Comparison of ENCODE assay signal across 28 cellular contexts in genomic region chr7:50598455-50599343, GRCh38. TPM values are rescaled to one million over a fixed set of nuclear protein-coding genes. Genes with fewer than 3 reads are reported as not detected.
DNase-seq lines count a peak whose midpoint lies in the region; ATAC-seq lines count a peak whose summit lies in the region.
"Had no signal": no experiment of that assay in that cellular context is flagged by ENCODE, and none has a peak within 500 bp of the region (broad histone marks: within the 10 kb centered on the region; RNA-seq: fewer than 3 reads in every experiment).

No MANE protein-coding gene starts in this region.

- intact Hi-C loops in head of caudate nucleus (cut with DNase I): no loop called here

- peak; percentile 76 for DNase-seq in NCI-H1092 treated with DMSO at 0.1 percent for 48 hours (lab: John Stamatoyannopoulos, UW)
- DNase-seq in NCI-H1092 (lab: John Stamatoyannopoulos, UW): no peak
- peak; percentile 12 for DNase-seq in CD1c-positive myeloid dendritic cell (ENCODE audit: extremely low spot score)
- peak; percentile 87 for DNase-seq in NCI-H69 (lab: John Stamatoyannopoulos, UW)
- DNase-seq in head of caudate nucleus: peak in 31 of 42 donors; percentile 28 to 81 (median 52)
- DNase-seq in SW480 (ENCODE audit: low spot score): no peak
- DNase-seq in naive thymus-derived CD8-positive, alpha-beta T cell: no peak
- DNase-seq: activated CD8-positive, alpha-beta T cell treated with anti-CD3 and anti-CD28 coated beads for 36 hours; AML-193; aorta; CD8-positive, alpha-beta T cell; DMS 273 treated with DMSO at 0.1 percent for 48 hours; Karpas-422; NCI-H2029; NCI-H510A; occipital lobe; stimulated activated naive CD4-positive, alpha-beta T cell treated with Interleukin-2 at 50 U/mL for 16 hours; T-helper 17 cell had no signal

- H3K4me3 Mint-ChIP-seq in naive thymus-derived CD8-positive, alpha-beta T cell: no peak overlapping the region
- H3K4me3 Mint-ChIP-seq: activated CD8-positive, alpha-beta T cell treated with anti-CD3 and anti-CD28 coated beads for 36 hours; CD8-positive, alpha-beta T cell; central memory CD8-positive, alpha-beta T cell; memory B cell; T-helper 17 cell had no signal

- H3K27ac Mint-ChIP-seq in naive thymus-derived CD8-positive, alpha-beta T cell: peak overlapping the region in 1 of 10 donors; percentile 58
- H3K27ac Mint-ChIP-seq: activated CD8-positive, alpha-beta T cell treated with anti-CD3 and anti-CD28 coated beads for 36 hours; activated naive CD4-positive, alpha-beta T cell treated with anti-CD3 and anti-CD28 coated beads, Interleukin-2, amount 50 U/mL, for 72 hours; CD8-positive, alpha-beta T cell; memory B cell; T-helper 17 cell had no signal

- ATAC-seq in HG03095 (IDR thresholded peaks at IDR 0.05; ENCODE audit: unreplicated experiment): no peak
- no peak for ATAC-seq in naive thymus-derived CD8-positive, alpha-beta T cell
- ATAC-seq: activated CD8-positive, alpha-beta T cell treated with anti-CD3 and anti-CD28 coated beads for 36 hours; activated naive CD4-positive, alpha-beta T cell treated with anti-CD3 and anti-CD28 coated beads, Interleukin-2, amount 50 U/mL, for 72 hours; CD8-positive, alpha-beta T cell; T-helper 17 cell had no signal

- no peaks in the 10 kb centered on the region for H3K27me3 Mint-ChIP-seq in naive thymus-derived CD8-positive, alpha-beta T cell
- H3K27me3 Mint-ChIP-seq: activated CD8-positive, alpha-beta T cell treated with anti-CD3 and anti-CD28 coated beads for 36 hours; central memory CD8-positive, alpha-beta T cell had no signal

- peaks cover 0 to 7% (median 0%) of the 10 kb centered on the region in 4 donors for H3K4me1 Mint-ChIP-seq in naive thymus-derived CD8-positive, alpha-beta T cell
- H3K4me1 Mint-ChIP-seq: memory B cell had no signal

- POLR2A ChIA-PET in naive thymus-derived CD8-positive, alpha-beta T cell (lab: Charles Lee): no interaction called here

- H3K9me3 Mint-ChIP-seq in naive thymus-derived CD8-positive, alpha-beta T cell: no peaks in the 10 kb centered on the region
- H3K9me3 Mint-ChIP-seq: activated CD8-positive, alpha-beta T cell treated with anti-CD3 and anti-CD28 coated beads for 36 hours; activated naive CD4-positive, alpha-beta T cell treated with anti-CD3 and anti-CD28 coated beads, Interleukin-2, amount 50 U/mL, for 72 hours; CD8-positive, alpha-beta T cell; central memory CD8-positive, alpha-beta T cell; memory B cell had no signal

- peaks cover 0 to 2% (median 0%) of the 10 kb centered on the region in 3 donors for H3K36me3 Mint-ChIP-seq in naive thymus-derived CD8-positive, alpha-beta T cell
- H3K36me3 Mint-ChIP-seq: activated naive CD4-positive, alpha-beta T cell treated with anti-CD3 and anti-CD28 coated beads, Interleukin-2, amount 50 U/mL, for 72 hours; CD8-positive, alpha-beta T cell; memory B cell had no signal

RNA-seq across cellular contexts. Expression of gene DDC, which starts 33.5 kb away (rescaled TPM):
- not detected for total RNA-seq in naive thymus-derived CD8-positive, alpha-beta T cell
- not detected for polyA plus RNA-seq in naive thymus-derived CD8-positive, alpha-beta T cell
- total RNA-seq: aorta; CD8-positive, alpha-beta T cell; dermis microvascular lymphatic vessel endothelial cell; endothelial cell of umbilical vein; fibroblast of lung; occipital lobe; pulmonary artery endothelial cell; RPMI7951; SJSA1; T-helper 17 cell had no signal
- polyA plus RNA-seq: endothelial cell of umbilical vein, fibroblast of lung had no signal

Comparison
In these comparisons a context has a peak if more than half of its experiments do, and no peak if none do; other contexts are left out.
1. DNase-seq: peak in NCI-H1092 treated with DMSO at 0.1 percent for 48 hours (single experiment), CD1c-positive myeloid dendritic cell (single experiment), NCI-H69 (single experiment) and head of caudate nucleus (31 of 42); none in NCI-H1092 (single experiment), SW480 (single experiment) and naive thymus-derived CD8-positive, alpha-beta T cell (0 of 10).